ENCODE assay signal across 1 cellular context in the genomic region with DNA sequence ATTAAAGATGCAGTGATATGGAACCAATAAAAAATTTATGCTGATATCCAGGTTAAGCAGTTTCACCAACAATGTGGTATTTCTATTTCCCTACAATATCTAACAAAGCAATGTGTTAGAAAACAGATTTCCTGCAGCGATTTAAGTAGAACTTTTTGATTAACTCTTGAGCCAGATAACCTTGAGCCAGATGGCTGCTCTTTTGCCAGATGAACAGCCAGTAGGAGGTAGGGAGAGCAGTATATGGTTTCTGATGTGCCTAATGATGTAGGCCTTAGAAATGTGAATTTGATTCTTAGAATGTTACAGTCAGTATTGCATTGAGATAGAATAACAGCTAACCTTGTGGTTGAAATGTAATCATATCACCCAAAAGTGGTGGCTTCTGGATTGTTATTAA.
TF ChIP-seq lines count a peak whose summit lies in the region.

No MANE protein-coding gene starts in this region.

TF ChIP-seq in A549, 52 proteins besides CTCF, POLR2A, EP300 and RAD21 (continued from another document):
- no peak for TF ChIP-seq RFX5 (IDR thresholded peaks at IDR 0.05)
- no peak for TF ChIP-seq KDM5A (IDR thresholded peaks at IDR 0.05)
- TF ChIP-seq FOSB (CRISPR knock-in tag; IDR thresholded peaks at IDR 0.05) = no peak
- no peak for TF ChIP-seq CHD4 (IDR thresholded peaks at IDR 0.05; ENCODE audit: borderline replicate concordance)
- TF ChIP-seq NR3C1 (IDR thresholded peaks at IDR 0.05) = no peak
- TF ChIP-seq ZC3H11A (IDR thresholded peaks at IDR 0.05) = no peak
- TF ChIP-seq RARB (CRISPR knock-in tag; IDR thresholded peaks at IDR 0.05) = no peak
- TF ChIP-seq, protein P1, sequence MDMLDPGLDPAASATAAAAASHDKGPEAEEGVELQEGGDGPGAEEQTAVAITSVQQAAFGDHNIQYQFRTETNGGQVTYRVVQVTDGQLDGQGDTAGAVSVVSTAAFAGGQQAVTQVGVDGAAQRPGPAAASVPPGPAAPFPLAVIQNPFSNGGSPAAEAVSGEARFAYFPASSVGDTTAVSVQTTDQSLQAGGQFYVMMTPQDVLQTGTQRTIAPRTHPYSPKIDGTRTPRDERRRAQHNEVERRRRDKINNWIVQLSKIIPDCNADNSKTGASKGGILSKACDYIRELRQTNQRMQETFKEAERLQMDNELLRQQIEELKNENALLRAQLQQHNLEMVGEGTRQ (IDR thresholded peaks at IDR 0.05) = no peak
TF ChIP-seq in A549: peak in this region for 0.
